Comparison of ENCODE assay signal across 10 cellular contexts in genomic region chr7:43586251-43586900, GRCh38. TPM values are rescaled to one million over a fixed set of nuclear protein-coding genes. Genes with fewer than 3 reads are reported as not detected.
DNase-seq lines count a peak whose midpoint lies in the region; ATAC-seq, FAIRE-seq and TF ChIP-seq lines count a peak whose summit lies in the region.
"Had no signal": no experiment of that assay in that cellular context is flagged by ENCODE, and none has a peak within 500 bp of the region (broad histone marks: within the 10 kb centered on the region; RNA-seq: fewer than 3 reads in every experiment).

No MANE protein-coding gene starts in this region.

- intact Hi-C loops in left lung (cut with DNase I) (loop anchor here in 1 of 2 donors (10.0 kb wide), 1 partner anchor 258 kb away; no protein-coding TSS in a partner anchor), kidney (cut with DNase I) (no loop called here), sciatic nerve (cut with DNase I) (no loop called here)

- no peak for FAIRE-seq in kidney (lab: Jason Lieb, UNC)
- FAIRE-seq: G401.6 had no signal

- peaks cover 9% of the 10 kb centered on the region for H3K27me3 Mint-ChIP-seq in CD4-positive, CD25-positive, alpha-beta regulatory T cell
- peaks cover 8% of the 10 kb centered on the region for H3K27me3 Mint-ChIP-seq in HFFc6 (ENCODE audit: insufficient read depth)
- H3K27me3 Mint-ChIP-seq in activated T-helper 17 cell treated with anti-CD3 and anti-CD28 coated beads, Interleukin-2, amount 50 U/mL, for 72 hours = no peaks in the 10 kb centered on the region

- H3K4me1 Mint-ChIP-seq in CD4-positive, CD25-positive, alpha-beta regulatory T cell = peaks cover 35 to 60% (median 49%) of the 10 kb centered on the region in 4 donors
- H3K4me1 Mint-ChIP-seq in HFFc6 (ENCODE audit: low read depth) = peaks cover 79% of the 10 kb centered on the region
- peaks cover 38% of the 10 kb centered on the region for H3K4me1 Mint-ChIP-seq in activated T-helper 17 cell treated with anti-CD3 and anti-CD28 coated beads, Interleukin-2, amount 50 U/mL, for 72 hours

- peak overlapping the region; percentile 92 to 99 (median 97) for H3K4me3 Mint-ChIP-seq in CD4-positive, CD25-positive, alpha-beta regulatory T cell
- peak overlapping the region; percentile 100 for H3K4me3 Mint-ChIP-seq in HFFc6
- peak overlapping the region; percentile 96 for H3K4me3 Mint-ChIP-seq in activated T-helper 17 cell treated with anti-CD3 and anti-CD28 coated beads, Interleukin-2, amount 50 U/mL, for 72 hours

- peak overlapping the region; percentile 95 for H3K4me3 ChIP-seq in CD4-positive, CD25-positive, alpha-beta regulatory T cell (ENCODE audit: low read depth, low read length)
- H3K4me3 ChIP-seq in left lung (peak overlapping the region in 1 of 2 donors; percentile 86), kidney (ENCODE audit: low read length in 2 of 2) (peak overlapping the region in 1 of 2 donors; percentile 3)
- H3K4me3 ChIP-seq: K562 had no signal

- peak in 2 of 3 donors; percentile 56 to 66 for DNase-seq in CD4-positive, CD25-positive, alpha-beta regulatory T cell
- peak; percentile 77 for DNase-seq in HFFc6
- no peak for DNase-seq in left lung
- no peak for DNase-seq in HUDEP-2 (lab: John Stamatoyannopoulos, UW; ENCODE audit: unreplicated experiment in 76 of 76)
- DNase-seq in kidney = no peak
- DNase-seq in sciatic nerve (ENCODE audit: low spot score) = no peak
- no peak for DNase-seq in G401 (ENCODE audit: low spot score)

- TF ChIP-seq CTCF in HFFc6 (IDR thresholded peaks at IDR 0.05) = no peak
- TF ChIP-seq CTCF in left lung (IDR thresholded peaks at IDR 0.05) = no peak
- TF ChIP-seq CTCF in kidney (IDR thresholded peaks at IDR 0.05; ENCODE audit: borderline replicate concordance, extremely low read depth, insufficient read depth) = no peak

- no peaks in the 10 kb centered on the region for H3K9me3 ChIP-seq in CD4-positive, CD25-positive, alpha-beta regulatory T cell (ENCODE audit: control insufficient read depth in 2 of 2, low read length in 2 of 2)
- H3K9me3 ChIP-seq in left lung (no peaks in the 10 kb centered on the region), kidney (ENCODE audit: control insufficient read depth in 1 of 2, low read length in 2 of 2) (no peaks in the 10 kb centered on the region)

- peak overlapping the region; percentile 95 for H3K27ac ChIP-seq in CD4-positive, CD25-positive, alpha-beta regulatory T cell (ENCODE audit: insufficient read depth, low read length, poor library complexity, severe bottlenecking)
- H3K27ac ChIP-seq in left lung = peak overlapping the region; percentile 2 to 92
- H3K27ac ChIP-seq in kidney (ENCODE audit: low read depth in 2 of 2, low read length in 2 of 2) = no peak overlapping the region

- H3K27me3 ChIP-seq in CD4-positive, CD25-positive, alpha-beta regulatory T cell (ENCODE audit: control insufficient read depth, insufficient read depth, low read length) = peaks cover 7% of the 10 kb centered on the region
- H3K27me3 ChIP-seq in left lung = peaks cover 1 to 6% of the 10 kb centered on the region in 2 donors

- H3K9me3 Mint-ChIP-seq in CD4-positive, CD25-positive, alpha-beta regulatory T cell = no peaks in the 10 kb centered on the region
- H3K9me3 Mint-ChIP-seq in HFFc6 = no peaks in the 10 kb centered on the region
- H3K9me3 Mint-ChIP-seq in activated T-helper 17 cell treated with anti-CD3 and anti-CD28 coated beads, Interleukin-2, amount 50 U/mL, for 72 hours = no peaks in the 10 kb centered on the region

- H3K36me3 ChIP-seq in CD4-positive, CD25-positive, alpha-beta regulatory T cell (ENCODE audit: control insufficient read depth, insufficient read depth, low read length) = no peaks in the 10 kb centered on the region
- H3K36me3 ChIP-seq in left lung = no peaks in the 10 kb centered on the region
- no peaks in the 10 kb centered on the region for H3K36me3 ChIP-seq in kidney (ENCODE audit: control insufficient read depth in 1 of 2, insufficient read depth in 2 of 2, low read length in 2 of 2)

- H3K9ac ChIP-seq in kidney (ENCODE audit: low read length in 2 of 2) = no peak overlapping the region

- ATAC-seq in CD4-positive, CD25-positive, alpha-beta regulatory T cell (ENCODE audit: low read depth in 2 of 2) = no peak
- peak; percentile 16 for ATAC-seq in activated T-helper 17 cell treated with anti-CD3 and anti-CD28 coated beads, Interleukin-2, amount 50 U/mL, for 72 hours (replicated peaks)
- ATAC-seq in left lung (no peak), sciatic nerve (no peak)
- ATAC-seq: K562 had no signal

- peaks cover 4% of the 10 kb centered on the region for H3K36me3 Mint-ChIP-seq in CD4-positive, CD25-positive, alpha-beta regulatory T cell
- H3K36me3 Mint-ChIP-seq in HFFc6 (ENCODE audit: low read depth) = peaks cover 17% of the 10 kb centered on the region
- peaks cover 57% of the 10 kb centered on the region for H3K36me3 Mint-ChIP-seq in activated T-helper 17 cell treated with anti-CD3 and anti-CD28 coated beads, Interleukin-2, amount 50 U/mL, for 72 hours (ENCODE audit: low read depth)

- H3K4me1 ChIP-seq in CD4-positive, CD25-positive, alpha-beta regulatory T cell (ENCODE audit: control insufficient read depth, insufficient read depth, low read length, poor library complexity, severe bottlenecking) = peaks cover 73% of the 10 kb centered on the region
- H3K4me1 ChIP-seq in left lung (peaks cover 4 to 61% of the 10 kb centered on the region in 2 donors), kidney (ENCODE audit: control insufficient read depth in 1 of 2, insufficient read depth in 1 of 2, low read depth in 1 of 2, low read length in 2 of 2) (peaks cover 4 to 7% of the 10 kb centered on the region in 2 donors)

- H3K27ac Mint-ChIP-seq in CD4-positive, CD25-positive, alpha-beta regulatory T cell = peak overlapping the region; percentile 96 to 99 (median 98)
- peak overlapping the region; percentile 100 for H3K27ac Mint-ChIP-seq in HFFc6
- H3K27ac Mint-ChIP-seq in activated T-helper 17 cell treated with anti-CD3 and anti-CD28 coated beads, Interleukin-2, amount 50 U/mL, for 72 hours = peak overlapping the region; percentile 95

- in situ Hi-C loops in G401 (cut with HindIII; ENCODE audit: low sequenced_read_pairs) = no loop called here

RNA-seq across cellular contexts. Expression of gene STK17A, which starts 3.5 kb away (rescaled TPM):
- total RNA-seq in CD4-positive, CD25-positive, alpha-beta regulatory T cell = 126 TPM
- polyA plus RNA-seq in CD4-positive, CD25-positive, alpha-beta regulatory T cell = 100 to 1,000 TPM; 104 to 139 (median 108) TPM
- total RNA-seq in HFFc6 (2021; fragmentation: NEBNext Ultra II Directional; extraction: Animal tissue kit (Norgen Biotek cat#: 25700)) = 10 to 100 TPM; 59.0 to 79.2 (median 62.8) TPM
- 10 to 100 TPM; 47.6 to 71.7 TPM for total RNA-seq in activated T-helper 17 cell treated with anti-CD3 and anti-CD28 coated beads, Interleukin-2, amount 50 U/mL, for 72 hours
- 10 to 100 TPM; 34.9 to 38.4 TPM for total RNA-seq in left lung
- total RNA-seq in kidney = 15.5 TPM
- 12.8 TPM for polyA plus RNA-seq in kidney (ENCODE audit: insufficient read depth, low read depth, low replicate concordance)
- 19.3 TPM for total RNA-seq in sciatic nerve
- 146 and 170 TPM in 2 replicates for total RNA-seq in G401 (2014; rRNA removed; shearing (Covaris generic))

Comparison
In these comparisons a context has a peak if more than half of its experiments do, and no peak if none do; other contexts are left out.
1. DNase-seq: peak in CD4-positive, CD25-positive, alpha-beta regulatory T cell (2 of 3) and HFFc6 (single experiment); none in left lung (0 of 2), HUDEP-2 (0 of 76), kidney (single experiment), sciatic nerve (single experiment) and G401 (single experiment).
2. H3K27ac ChIP-seq: peak in CD4-positive, CD25-positive, alpha-beta regulatory T cell (single experiment) and left lung (2 of 2); none in kidney (0 of 2).
3. Peak in every context shown above with its lines, with median percentiles within 50 percentile points of each other: H3K27ac Mint-ChIP-seq and H3K4me3 Mint-ChIP-seq.